Comparison of ENCODE assay signal across 9 cellular contexts in the genomic region with DNA sequence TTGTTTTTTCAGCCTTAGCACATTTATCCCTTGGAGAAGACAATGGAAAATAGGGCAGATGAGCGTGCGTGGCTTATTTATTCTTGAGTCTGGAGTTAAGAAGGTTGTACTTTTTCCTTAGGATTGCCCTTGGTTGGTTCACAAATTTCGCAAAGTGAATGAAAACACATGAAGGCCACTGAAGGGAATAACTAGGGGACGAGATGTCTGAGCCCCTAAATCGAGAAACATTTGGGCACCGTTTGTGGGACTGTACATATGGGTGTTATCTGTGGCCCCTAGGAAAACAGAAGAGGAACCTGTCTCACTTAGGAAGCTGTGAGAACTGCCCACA. TPM values are rescaled to one million over a fixed set of nuclear protein-coding genes. Genes with fewer than 3 reads are reported as not detected.
DNase-seq lines count a peak whose midpoint lies in the region; ATAC-seq and TF ChIP-seq lines count a peak whose summit lies in the region.
"Had no signal": no experiment of that assay in that cellular context is flagged by ENCODE, and none has a peak within 500 bp of the region (broad histone marks: within the 10 kb centered on the region; RNA-seq: fewer than 3 reads in every experiment).

No MANE protein-coding gene starts in this region.

- H3K4me2 ChIP-seq in HCT116 (ENCODE audit: low read length): peak overlapping the region; percentile 68

- no peaks in the 10 kb centered on the region for H3K79me2 ChIP-seq in HCT116 (ENCODE audit: insufficient read depth, low read length)

- RAD21 ChIA-PET in HCT116 (lab: Charles Lee; ENCODE audit: low non-redundant PET in 1 of 2, low total read pairs in 2 of 2, uncharacterized antibody in 2 of 2, unreplicated experiment in 2 of 2): no interaction called here

- H3K4me3 ChIP-seq in AG04450 (ENCODE audit: low read depth, low read length) (peak overlapping the region; percentile 65), HCT116 (replicated peaks in 1 of 2; ENCODE audit: low read depth in 1 of 2, low read length in 2 of 2) (no peak overlapping the region), adipocyte (ENCODE audit: low read length) (peak overlapping the region; percentile 87), mucosa of rectum (ENCODE audit: low read length in 2 of 2) (peak overlapping the region; percentile 60 to 84)

- DNase-seq in AG04450 (ENCODE audit: low read depth, low spot score): no peak
- DNase-seq in HCT116 (ENCODE audit: low read depth, low spot score): no peak
- peak; percentile 2 for DNase-seq in adipocyte (ENCODE audit: low read depth)
- DNase-seq in activated CD4-positive, alpha-beta T cell treated with anti-CD3 and anti-CD28 coated beads for 48 hours: no peak

- no peak overlapping the region for H3K9ac ChIP-seq in HCT116 (ENCODE audit: low read length)
- H3K9ac ChIP-seq in adipocyte (ENCODE audit: low read length): no peak overlapping the region
- peak overlapping the region in 1 of 2 donors; percentile 84 for H3K9ac ChIP-seq in mucosa of rectum (ENCODE audit: low read depth in 1 of 2, low read length in 2 of 2)

- ATAC-seq in HCT116: no peak
- ATAC-seq in HG02798 (IDR thresholded peaks at IDR 0.05; ENCODE audit: poor library complexity, unreplicated experiment): no peak
- no peak for ATAC-seq in GM21619 (IDR thresholded peaks at IDR 0.05; ENCODE audit: unreplicated experiment)
- no peak for ATAC-seq in HG02588 (IDR thresholded peaks at IDR 0.05; ENCODE audit: unreplicated experiment)

- H3K27me3 ChIP-seq in AG04450 (ENCODE audit: control insufficient read depth, insufficient read depth, low read length) (no peaks in the 10 kb centered on the region), HCT116 (ENCODE audit: insufficient read depth, low read length) (no peaks in the 10 kb centered on the region), adipocyte (replicated peaks; ENCODE audit: control insufficient read depth, insufficient read depth, low read length) (no peaks in the 10 kb centered on the region), mucosa of rectum (ENCODE audit: control insufficient read depth in 2 of 2, insufficient read depth in 2 of 2, low read length in 2 of 2) (no peaks in the 10 kb centered on the region)

- no peak for TF ChIP-seq RAD21 in HCT116 (IDR thresholded peaks at IDR 0.05; ENCODE audit: low read depth)

- no peaks in the 10 kb centered on the region for H3K9me3 ChIP-seq in AG04450 (ENCODE audit: control insufficient read depth, insufficient read depth, low read length)
- H3K9me3 ChIP-seq in HCT116 (ENCODE audit: control insufficient read depth in 1 of 2, insufficient read depth in 1 of 2, low read depth in 1 of 2, low read length in 2 of 2): no peaks in the 10 kb centered on the region
- no peaks in the 10 kb centered on the region for H3K9me3 ChIP-seq in adipocyte (ENCODE audit: control insufficient read depth, low read length)
- no peaks in the 10 kb centered on the region for H3K9me3 ChIP-seq in mucosa of rectum (ENCODE audit: control insufficient read depth in 2 of 2, low read length in 2 of 2)
- H3K9me3 ChIP-seq: mucosa of descending colon had no signal

- TF ChIP-seq CTCF in AG04450 (IDR thresholded peaks at IDR 0.05; ENCODE audit: low read depth, low read length) (no peak), HCT116 (IDR thresholded peaks at IDR 0.05 in 2 of 3, conservative IDR thresholded peaks at IDR 0.05 in 1 of 3; ENCODE audit: borderline replicate concordance in 1 of 3, insufficient read depth in 1 of 3, low read depth in 2 of 3, low read length in 2 of 3) (no peak)

- BruUV-seq in HCT116 (replicated peaks; lab: Mats Ljungman, UMichigan): no TSS peak

- CTCF ChIA-PET in AG04450 (lab: Charles Lee) (no interaction called here), HCT116 (lab: Charles Lee) (no interaction called here)

- no peak overlapping the region for H3K27ac ChIP-seq in AG04450 (ENCODE audit: low read depth, low read length)
- no peak overlapping the region for H3K27ac ChIP-seq in HCT116 (ENCODE audit: low read depth, low read length)
- H3K27ac ChIP-seq in mucosa of rectum (ENCODE audit: low read depth in 2 of 2, low read length in 2 of 2): no peak overlapping the region

- H3K9me2 ChIP-seq in HCT116 (ENCODE audit: insufficient read depth): no peaks in the 10 kb centered on the region

- TF ChIP-seq POLR2A in HCT116 (IDR thresholded peaks at IDR 0.05; ENCODE audit: borderline replicate concordance, extremely low read depth, insufficient read depth, insufficient read length): no peak

- H2AFZ ChIP-seq in HCT116 (ENCODE audit: low read depth, low read length, poor library complexity, severe bottlenecking): peak overlapping the region; percentile 7

- no peaks in the 10 kb centered on the region for H3K36me3 ChIP-seq in HCT116 (ENCODE audit: control insufficient read depth in 1 of 2, insufficient read depth in 2 of 2, low read length in 2 of 2)
- H3K36me3 ChIP-seq in adipocyte (ENCODE audit: control insufficient read depth, insufficient read depth, low read length, severe bottlenecking): no peaks in the 10 kb centered on the region
- no peaks in the 10 kb centered on the region for H3K36me3 ChIP-seq in mucosa of rectum (ENCODE audit: control insufficient read depth in 2 of 2, insufficient read depth in 2 of 2, low read length in 2 of 2)

- POLR2A ChIA-PET in AG04450 (lab: Yijun Ruan, JAX): interaction anchor here (0.6 kb wide), 1 partner anchor 813 kb away, joined by 4 read pairs; no protein-coding TSS in a partner anchor
- POLR2A ChIA-PET in HCT116 (lab: Charles Lee): no interaction called here

- intact Hi-C loops in HCT116 (cut with micrococcal nuclease): loop anchor here (1.0 to 5.0 kb wide), 3 partner anchors 38 to 201 kb away; no protein-coding TSS in a partner anchor

- H3K4me1 ChIP-seq in HCT116 (ENCODE audit: control insufficient read depth in 1 of 2, insufficient read depth in 2 of 2, low read length in 2 of 2) (peaks cover 17 to 57% of the 10 kb centered on the region in 2 experiments; a peak in 3 of 4 replicates), adipocyte (ENCODE audit: control insufficient read depth, insufficient read depth, low read length) (peaks cover 12% of the 10 kb centered on the region), mucosa of rectum (ENCODE audit: control insufficient read depth in 2 of 2, insufficient read depth in 2 of 2, low read length in 2 of 2) (peaks cover 22 to 27% of the 10 kb centered on the region in 2 donors)

- no peaks in the 10 kb centered on the region for H4K20me1 ChIP-seq in HCT116 (ENCODE audit: insufficient read depth)

TF ChIP-seq in HCT116, 20 proteins besides CTCF, POLR2A, EP300 and RAD21:
- TF ChIP-seq SIN3A (IDR thresholded peaks at IDR 0.05; ENCODE audit: low read depth) (no peak), FOSL1 (IDR thresholded peaks at IDR 0.05; ENCODE audit: low read depth) (no peak), POLR2AphosphoS5 (IDR thresholded peaks at IDR 0.05; ENCODE audit: low read depth, low read length) (no peak)

RNA-seq across cellular contexts. Expression of a gene that starts 19.4 kb away (rescaled TPM):
- polyA plus RNA-seq in AG04450 (2011; rRNA removed): 62.0 and 73.8 TPM in 2 replicates
- polyA minus RNA-seq in AG04450 (2011; rRNA and poly(A)+ RNA removed): 89.7 and 93.0 TPM in 2 replicates
- 62.5 TPM for total RNA-seq in HCT116 (2021; ENCODE audit: unreplicated experiment)
- polyA plus RNA-seq in HCT116 (2012): 40.8 and 45.8 TPM in 2 replicates

Comparison
In these comparisons a context has a peak if more than half of its experiments do, and no peak if none do; other contexts are left out.
1. H3K4me3 ChIP-seq: peak in AG04450 (single experiment), adipocyte (single experiment) and mucosa of rectum (2 of 2); none in HCT116 (0 of 2).